16 cellular contexts compared by ENCODE assay signal in genomic region chr7:116843373-116843772, GRCh38. TPM values are rescaled to one million over a fixed set of nuclear protein-coding genes. Genes with fewer than 3 reads are reported as not detected.
A peak's percentile ranks its signal among the peaks of the same experiment; 100 is the strongest.
DNase-seq lines count a peak whose midpoint lies in the region; ATAC-seq, FAIRE-seq and TF ChIP-seq lines count a peak whose summit lies in the region.
"Had no signal": no experiment of that assay in that cellular context is flagged by ENCODE, and none has a peak within 500 bp of the region (broad histone marks: within the 10 kb centered on the region; RNA-seq: fewer than 3 reads in every experiment).

No MANE protein-coding gene starts in this region.

- peak; percentile 32 to 57 (median 38) for ATAC-seq in right lobe of liver
- no peak for ATAC-seq in HepG2
- no peak for ATAC-seq in T-cell (replicated peaks in 1 of 4)
- ATAC-seq in left lung = peak; percentile 77
- ATAC-seq in upper lobe of right lung = peak; percentile 94
- ATAC-seq in HG03342 (IDR thresholded peaks at IDR 0.05; ENCODE audit: unreplicated experiment) = no peak
- ATAC-seq: HCT116 had no signal

- in situ Hi-C loops in HepG2 (cut with HindIII; ENCODE audit: extremely low pct_ligation_motif_present, low pct_unique_long_range_greater_than_20kb) = no loop called here

- H3K27ac Mint-ChIP-seq in T-cell = peak overlapping the region; percentile 44 to 76
- H3K27ac Mint-ChIP-seq: activated CD4-positive, alpha-beta memory T cell treated with anti-CD3 and anti-CD28 coated beads for 36 hours had no signal

- no peaks in the 10 kb centered on the region for H3K9me3 Mint-ChIP-seq in T-cell
- H3K9me3 Mint-ChIP-seq: activated CD4-positive, alpha-beta memory T cell treated with anti-CD3 and anti-CD28 coated beads for 36 hours had no signal

- H3K4me3 Mint-ChIP-seq in T-cell = peak overlapping the region in 2 of 3 donors; percentile 41 to 65
- H3K4me3 Mint-ChIP-seq: activated CD4-positive, alpha-beta memory T cell treated with anti-CD3 and anti-CD28 coated beads for 36 hours had no signal

- TF ChIP-seq POLR2A in right lobe of liver (IDR thresholded peaks at IDR 0.05) = no peak
- no peak for TF ChIP-seq POLR2A in HepG2 (IDR thresholded peaks at IDR 0.05; ENCODE audit: insufficient read depth in 1 of 2, low read depth in 2 of 2, low read length in 2 of 2)

- H3K36me3 ChIP-seq in right lobe of liver (peaks cover 0 to 4% (median 0%) of the 10 kb centered on the region in 4 donors), HepG2 (replicated peaks in 1 of 2; ENCODE audit: control insufficient read depth in 1 of 2, insufficient read depth in 2 of 2, low read length in 2 of 2) (peaks cover 2% of the 10 kb centered on the region in 2 experiments; a peak in 2 of 5 replicates), left lung (no peaks in the 10 kb centered on the region), upper lobe of right lung (no peaks in the 10 kb centered on the region)
- H3K36me3 ChIP-seq: pancreas had no signal

- no peaks in the 10 kb centered on the region for H3K79me2 ChIP-seq in HepG2 (ENCODE audit: insufficient read depth, low read length)

- no peaks in the 10 kb centered on the region for H3K36me3 Mint-ChIP-seq in T-cell
- H3K36me3 Mint-ChIP-seq: activated CD4-positive, alpha-beta memory T cell treated with anti-CD3 and anti-CD28 coated beads for 36 hours had no signal

- H3K27ac ChIP-seq in right lobe of liver (no peak overlapping the region), HepG2 (ENCODE audit: extremely low read length, insufficient read depth, low read length) (no peak overlapping the region), left lung (peak overlapping the region in 1 of 2 donors; percentile 45), upper lobe of right lung (no peak overlapping the region), dorsolateral prefrontal cortex (no peak overlapping the region)
- H3K27ac ChIP-seq: pancreas had no signal

- H4K20me1 ChIP-seq in HepG2 (ENCODE audit: insufficient read depth, low read length) = no peaks in the 10 kb centered on the region

- peaks cover 20 to 25% of the 10 kb centered on the region in 2 donors for H3K27me3 Mint-ChIP-seq in T-cell

- no TSS peak for BruUV-seq in HepG2 (replicated peaks; lab: Mats Ljungman, UMichigan)

- intact Hi-C loops in right lobe of liver (cut with DNase I) = no loop called here
- intact Hi-C loops in HepG2 (cut with micrococcal nuclease; ENCODE audit: unreplicated experiment) = no loop called here
- intact Hi-C loops in left lung (cut with DNase I) = no loop called here
- intact Hi-C loops in upper lobe of right lung (cut with DNase I) = no loop called here
- intact Hi-C loops in dorsolateral prefrontal cortex (cut with DNase I) = no loop called here

- POLR2A ChIA-PET in HepG2 (lab: Yijun Ruan, JAX) (no interaction called here), T-cell (lab: Charles Lee) (no interaction called here)

- TF ChIP-seq CTCF in right lobe of liver (IDR thresholded peaks at IDR 0.05) (no peak), HepG2 (CRISPR knock-in tag; IDR thresholded peaks at IDR 0.05) (no peak), left lung (IDR thresholded peaks at IDR 0.05) (no peak), upper lobe of right lung (IDR thresholded peaks at IDR 0.05) (no peak), dorsolateral prefrontal cortex (IDR thresholded peaks at IDR 0.05 in 54 of 56, conservative IDR thresholded peaks at IDR 0.05 in 2 of 56; ENCODE audit: low read depth in 1 of 56, partially characterized antibody in 56 of 56) (no peak)

- peaks cover 5 to 9% (median 8%) of the 10 kb centered on the region in 3 donors for H3K4me1 Mint-ChIP-seq in T-cell

- DNase-seq in right lobe of liver = no peak
- no peak for DNase-seq in HepG2 (ENCODE audit: low spot score)
- DNase-seq in T-cell = peak in 1 of 34 experiments; percentile 18
- peak in 1 of 2 donors; percentile 36 for DNase-seq in left lung
- no peak for DNase-seq in upper lobe of right lung
- no peak for DNase-seq in dorsolateral prefrontal cortex
- DNase-seq in SHP77 (lab: John Stamatoyannopoulos, UW) = no peak
- DNase-seq: activated CD4-positive, alpha-beta memory T cell treated with anti-CD3 and anti-CD28 coated beads for 36 hours; activated effector memory CD4-positive, alpha-beta T cell treated with Interleukin-2 at 50 U/mL for 16 hours; DMS153; NCI-H1436; NCI-H748 treated with DMSO at 0.1 percent for 48 hours; pancreas; SW 1271 had no signal

- H3K9me3 ChIP-seq in right lobe of liver = no peaks in the 10 kb centered on the region
- no peaks in the 10 kb centered on the region for H3K9me3 ChIP-seq in HepG2 (ENCODE audit: low read length)
- H3K9me3 ChIP-seq in left lung = no peaks in the 10 kb centered on the region
- no peaks in the 10 kb centered on the region for H3K9me3 ChIP-seq in upper lobe of right lung
- H3K9me3 ChIP-seq: pancreas had no signal

- H3K27me3 ChIP-seq in right lobe of liver = no peaks in the 10 kb centered on the region
- no peaks in the 10 kb centered on the region for H3K27me3 ChIP-seq in HepG2 (ENCODE audit: control insufficient read depth in 1 of 2, insufficient read depth in 2 of 2, low read length in 2 of 2)
- H3K27me3 ChIP-seq in left lung = no peaks in the 10 kb centered on the region
- no peaks in the 10 kb centered on the region for H3K27me3 ChIP-seq in upper lobe of right lung
- H3K27me3 ChIP-seq in dorsolateral prefrontal cortex = peaks cover 0 to 8% (median 0%) of the 10 kb centered on the region in 45 donors
- H3K27me3 ChIP-seq: pancreas had no signal

- H2AFZ ChIP-seq in HepG2 (ENCODE audit: low read length) = no peak overlapping the region

- no peak for FAIRE-seq in HepG2 (lab: Jason Lieb, UNC)
- FAIRE-seq: pancreas had no signal

- no peak for TF ChIP-seq RAD21 in HepG2 (CRISPR knock-in tag; IDR thresholded peaks at IDR 0.05)

- CTCF ChIA-PET in HepG2 (lab: Yijun Ruan, JAX; ENCODE audit: low intra/inter-chr PET ratio, low total read pairs) (no interaction called here), T-cell (lab: Charles Lee) (no interaction called here)

- H3K9ac ChIP-seq in HepG2 (ENCODE audit: insufficient read depth, low read depth, low read length) = no peak overlapping the region

- no peaks in the 10 kb centered on the region for H3K4me1 ChIP-seq in right lobe of liver
- H3K4me1 ChIP-seq in HepG2 (ENCODE audit: insufficient read depth, low read length) = no peaks in the 10 kb centered on the region
- H3K4me1 ChIP-seq in left lung = peaks cover 0 to 12% of the 10 kb centered on the region in 2 donors
- no peaks in the 10 kb centered on the region for H3K4me1 ChIP-seq in upper lobe of right lung
- H3K4me1 ChIP-seq: pancreas had no signal

- WGBS in right lobe of liver (ENCODE audit: insufficient coverage, low coverage, low lambda C conversion rate, missing lambda C conversion rate) = 55% methylated on average over 4 of the region's 4 CpGs
- WGBS in HepG2 (ENCODE audit: low lambda C conversion rate) = 96% methylated on average over 4 of the region's 4 CpGs

- H3K4me2 ChIP-seq in HepG2 (ENCODE audit: low read depth, low read length) = no peak overlapping the region

- no peak for TF ChIP-seq EP300 in HepG2 (IDR thresholded peaks at IDR 0.05; ENCODE audit: low read depth in 2 of 2, low read length in 2 of 2)
- TF ChIP-seq EP300 in HepG2 (CRISPR knock-in tag; IDR thresholded peaks at IDR 0.05; ENCODE audit: borderline replicate concordance) = no peak

- H3K4me3 ChIP-seq in right lobe of liver (no peak overlapping the region), HepG2 (replicated peaks in 1 of 3; ENCODE audit: insufficient read depth in 1 of 3, low read depth in 2 of 3, low read length in 3 of 3) (no peak overlapping the region), left lung (no peak overlapping the region), upper lobe of right lung (no peak overlapping the region), dorsolateral prefrontal cortex (no peak overlapping the region)
- H3K4me3 ChIP-seq: pancreas had no signal

TF ChIP-seq in HepG2, 621 proteins besides CTCF, POLR2A, EP300 and RAD21 (continues in another document):
- no peak for TF ChIP-seq CC2D1A (CRISPR knock-in tag; IDR thresholded peaks at IDR 0.05)

RNA-seq across cellular contexts. Expression of gene CAPZA2, which starts 19.0 kb away (rescaled TPM):
- 100 to 1,000 TPM in 3 of 6 experiments, 10 to 100 TPM in 3; 48.8 to 114 (median 89.8) TPM for total RNA-seq in right lobe of liver
- 199 and 286 TPM in 2 replicates for total RNA-seq in HepG2 (2016; rRNA removed; fragmentation: Illumina TruSeq; extraction: Trizol)
- total RNA-seq in HepG2 (2016; cell fraction: cytosol; rRNA removed; fragmentation: Illumina TruSeq; extraction: Trizol; ENCODE audit: low read depth) = 24.4 and 27.4 TPM in 2 replicates
- total RNA-seq in HepG2 (2016; cell fraction: insoluble cytoplasmic fraction; rRNA removed; fragmentation: Illumina TruSeq; extraction: Trizol) = 185 and 316 TPM in 2 replicates
- total RNA-seq in HepG2 (2016; cell fraction: membrane; rRNA removed; fragmentation: Illumina TruSeq; extraction: Trizol) = 84.0 and 101 TPM in 2 replicates
- 80.2 and 86.7 TPM in 2 replicates for total RNA-seq in HepG2 (2016; cell fraction: nucleus; rRNA removed; fragmentation: Illumina TruSeq; extraction: Trizol)
- 30.6 and 38.4 TPM in 2 replicates for polyA plus RNA-seq in HepG2 (2011; rRNA removed)
- 13.6 and 23.2 TPM in 2 replicates for polyA plus RNA-seq in HepG2 (2011; cell fraction: cytosol; rRNA removed)
- polyA plus RNA-seq in HepG2 (2011; cell fraction: nucleus; rRNA removed) = 7.4 and 12.5 TPM in 2 replicates
- polyA plus RNA-seq in HepG2 (2012) = 60.2 and 71.6 TPM in 2 replicates
- 19.1 TPM in 2 replicates for polyA plus RNA-seq in HepG2 (2016; cell fraction: cytosol; fragmentation: Illumina TruSeq; extraction: Trizol; ENCODE audit: low read depth)
- 177 and 188 TPM in 2 replicates for polyA plus RNA-seq in HepG2 (2016; cell fraction: insoluble cytoplasmic fraction; fragmentation: Illumina TruSeq; extraction: Trizol; ENCODE audit: low read depth)
- 37.6 and 44.7 TPM in 2 replicates for polyA plus RNA-seq in HepG2 (2016; cell fraction: membrane; fragmentation: Illumina TruSeq; extraction: Trizol; ENCODE audit: low read depth)
- 56.1 and 58.9 TPM in 2 replicates for polyA plus RNA-seq in HepG2 (2016; cell fraction: nucleus; fragmentation: Illumina TruSeq; extraction: Trizol; ENCODE audit: insufficient read depth, low read depth)
- polyA minus RNA-seq in HepG2 (2011; rRNA and poly(A)+ RNA removed; ENCODE audit: low replicate concordance) = 14.8 and 29.3 TPM in 2 replicates
- polyA minus RNA-seq in HepG2 (2011; cell fraction: cytosol; rRNA and poly(A)+ RNA removed) = 31.0 and 34.3 TPM in 2 replicates
- 77.0 and 95.7 TPM in 2 replicates for polyA minus RNA-seq in HepG2 (2011; cell fraction: nucleus; rRNA and poly(A)+ RNA removed)
- 100 to 1,000 TPM in 2 of 5 donors, 10 to 100 TPM in 3; 93.3 to 111 (median 95.6) TPM for total RNA-seq in T-cell
- 100 to 1,000 TPM; 234 to 286 TPM for total RNA-seq in left lung
- total RNA-seq in upper lobe of right lung = 249 TPM
- 100 to 1,000 TPM in 117 of 120 experiments, 10 to 100 TPM in 3; 89.4 to 257 (median 182) TPM for total RNA-seq in dorsolateral prefrontal cortex

Comparison
In these comparisons a context has a peak if more than half of its experiments do, and no peak if none do; other contexts are left out.
1. ATAC-seq: peak in right lobe of liver (4 of 4), left lung (single experiment) and upper lobe of right lung (single experiment); none in HepG2 (single experiment), T-cell (0 of 4) and HG03342 (single experiment).